8 cellular contexts compared by ENCODE assay signal in the genomic region with DNA sequence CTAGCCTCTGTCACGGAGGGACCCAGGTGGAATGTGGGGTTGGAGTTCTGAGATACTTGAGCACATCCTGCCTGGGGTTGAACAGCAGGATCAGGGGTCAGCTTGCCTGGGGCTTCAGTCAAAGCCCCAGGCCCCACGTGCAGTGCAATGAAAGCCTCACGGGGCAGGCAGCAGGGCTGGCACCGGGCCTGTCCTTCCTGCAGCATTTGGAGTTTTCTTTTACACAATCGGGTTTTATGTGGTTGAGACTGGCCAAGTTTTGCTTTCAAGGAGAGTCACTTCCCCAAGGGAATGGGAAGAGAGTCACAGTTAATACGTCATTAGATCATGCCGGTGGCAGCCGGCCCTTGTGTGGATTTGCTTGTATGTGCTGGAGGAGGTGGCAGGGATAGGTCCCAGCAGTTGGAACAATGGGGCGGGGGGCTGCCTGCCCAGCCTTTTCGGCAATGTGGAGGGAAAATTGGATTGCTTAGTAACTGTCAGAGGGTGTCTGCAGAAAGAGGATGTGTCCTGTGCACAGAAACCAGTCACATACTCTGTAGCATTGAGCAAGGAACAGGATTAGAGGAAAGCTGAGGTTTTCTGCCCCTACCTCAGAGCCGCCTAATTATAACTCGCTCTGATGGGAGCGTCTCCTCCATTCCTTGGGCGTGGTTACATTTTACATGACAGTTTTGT. TPM values are rescaled to one million over a fixed set of nuclear protein-coding genes. Genes with fewer than 3 reads are reported as not detected.
A peak's percentile ranks its signal among the peaks of the same experiment; 100 is the strongest.
DNase-seq lines count a peak whose midpoint lies in the region; ATAC-seq and TF ChIP-seq lines count a peak whose summit lies in the region.

No MANE protein-coding gene starts in this region.

- no peaks in the 10 kb centered on the region for H3K9me3 ChIP-seq in lower lobe of right lung

- TF ChIP-seq CTCF in cardiac fibroblast (IDR thresholded peaks at IDR 0.05; ENCODE audit: low read depth, low read length) = no peak
- no peak for TF ChIP-seq CTCF in lower lobe of right lung (IDR thresholded peaks at IDR 0.05)

- H3K4me1 ChIP-seq in lower lobe of right lung = peaks cover 25% of the 10 kb centered on the region

- DNase-seq in SIG-M5 treated with dmso at 0.1 percent for 504 hours (lab: John Stamatoyannopoulos, UW; ENCODE audit: unreplicated experiment) (peak; percentile 84), SIG-M5 (lab: John Stamatoyannopoulos, UW) (no peak), cardiac fibroblast (ENCODE audit: low read depth in 2 of 2) (peak; percentile 74 to 82), lower lobe of right lung (peak; percentile 77), ureter (ENCODE audit: low spot score) (peak; percentile 67), T-helper 2 cell (no peak), NK-92 (lab: John Stamatoyannopoulos, UW; ENCODE audit: unreplicated experiment) (no peak), islet precursor cell (no peak)

- no peak overlapping the region for H3K4me3 ChIP-seq in cardiac fibroblast (replicated peaks in 1 of 2; ENCODE audit: low read depth in 2 of 2, low read length in 2 of 2)
- no peak overlapping the region for H3K4me3 ChIP-seq in lower lobe of right lung

- H3K27ac ChIP-seq in lower lobe of right lung = peak overlapping the region; percentile 77

- peak; percentile 75 to 76 for ATAC-seq in lower lobe of right lung

- H3K36me3 ChIP-seq in lower lobe of right lung = no peaks in the 10 kb centered on the region

- H3K27me3 ChIP-seq in lower lobe of right lung (ENCODE audit: low read depth) = no peaks in the 10 kb centered on the region

- intact Hi-C loops in lower lobe of right lung (cut with DNase I) = no loop called here

RNA-seq across cellular contexts. Expression of gene RMI2, which starts 4.5 kb away (rescaled TPM):
- total RNA-seq in lower lobe of right lung = 1.7 TPM
- total RNA-seq in ureter = 8.4 TPM

Comparison
In these comparisons a context has a peak if more than half of its experiments do, and no peak if none do; other contexts are left out.
1. DNase-seq: peak in SIG-M5 treated with dmso at 0.1 percent for 504 hours (single experiment), cardiac fibroblast (2 of 2), lower lobe of right lung (single experiment) and ureter (single experiment); none in SIG-M5 (single experiment), T-helper 2 cell (0 of 5), NK-92 (single experiment) and islet precursor cell (single experiment).